Comparison of ENCODE assay signal across 24 cellular contexts in the genomic region with DNA sequence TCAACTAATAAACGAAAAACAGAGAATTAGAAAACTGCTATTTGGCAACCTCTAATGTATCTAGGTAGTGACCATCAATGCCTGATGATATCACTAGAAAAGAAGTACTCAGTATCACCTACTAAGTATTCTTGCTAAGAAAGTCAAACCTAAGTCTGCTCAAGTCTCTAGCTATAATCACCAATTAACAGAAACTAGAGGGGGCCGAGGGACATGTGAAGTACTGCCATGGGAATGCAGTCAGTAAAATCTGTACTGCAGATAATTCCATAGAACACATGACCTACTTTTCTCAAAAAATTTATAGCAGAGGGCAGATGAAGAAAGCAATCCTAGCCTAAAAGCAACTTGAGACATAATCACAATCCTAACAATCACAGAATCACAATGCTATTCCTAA. TPM values are rescaled to one million over a fixed set of nuclear protein-coding genes. Genes with fewer than 3 reads are reported as not detected.
A peak's percentile ranks its signal among the peaks of the same experiment; 100 is the strongest.
DNase-seq lines count a peak whose midpoint lies in the region; ATAC-seq and TF ChIP-seq lines count a peak whose summit lies in the region.
"Had no signal": no experiment of that assay in that cellular context is flagged by ENCODE, and none has a peak within 500 bp of the region (broad histone marks: within the 10 kb centered on the region; RNA-seq: fewer than 3 reads in every experiment).

No MANE protein-coding gene starts in this region.

- POLR2A ChIA-PET in HEK293 (lab: Yijun Ruan, JAX), result no interaction called here
- POLR2A ChIA-PET in activated CD8-positive, alpha-beta T cell treated with anti-CD3 and anti-CD28 coated beads, Interleukin-2, amount 10 ng/mL, durations not matched to agents 7 days and 5 days (lab: Charles Lee), result no interaction called here

- H3K27ac Mint-ChIP-seq in neural progenitor cell, result no peak overlapping the region
- no peak overlapping the region for H3K27ac Mint-ChIP-seq in stimulated activated memory B cell treated with anti-CD40 and anti-IgM and Interleukin-4, amounts not matched to agents 10 μg/mL and 1 μg/mL and 100 μg/mL, for 72 hours
- no peak overlapping the region for H3K27ac Mint-ChIP-seq in activated CD8-positive, alpha-beta T cell treated with anti-CD3 and anti-CD28 coated beads, Interleukin-2, amount 10 ng/mL, durations not matched to agents 7 days and 5 days
- H3K27ac Mint-ChIP-seq: CD14-positive monocyte; CD4-positive, alpha-beta memory T cell had no signal

- no peak overlapping the region for H3K9ac ChIP-seq in neural progenitor cell
- H3K9ac ChIP-seq: BLaER1 had no signal

- no peaks in the 10 kb centered on the region for H3K4me1 ChIP-seq in HEK293 (ENCODE audit: control insufficient read depth, insufficient read depth, low read length)
- no peaks in the 10 kb centered on the region for H3K4me1 ChIP-seq in neural progenitor cell
- H3K4me1 ChIP-seq: A549, BE2C, BLaER1 had no signal

- H3K27me3 Mint-ChIP-seq in neural progenitor cell (ENCODE audit: insufficient read depth, low read depth), result peaks cover 3% of the 10 kb centered on the region
- H3K27me3 Mint-ChIP-seq in stimulated activated memory B cell treated with anti-CD40 and anti-IgM and Interleukin-4, amounts not matched to agents 10 μg/mL and 1 μg/mL and 100 μg/mL, for 72 hours, result peaks cover 64% of the 10 kb centered on the region
- peaks cover 10% of the 10 kb centered on the region for H3K27me3 Mint-ChIP-seq in activated CD8-positive, alpha-beta T cell treated with anti-CD3 and anti-CD28 coated beads, Interleukin-2, amount 10 ng/mL, durations not matched to agents 7 days and 5 days (ENCODE audit: low read depth)

- H3K9me3 Mint-ChIP-seq in neural progenitor cell, result no peaks in the 10 kb centered on the region
- no peaks in the 10 kb centered on the region for H3K9me3 Mint-ChIP-seq in stimulated activated memory B cell treated with anti-CD40 and anti-IgM and Interleukin-4, amounts not matched to agents 10 μg/mL and 1 μg/mL and 100 μg/mL, for 72 hours
- H3K9me3 Mint-ChIP-seq in activated CD8-positive, alpha-beta T cell treated with anti-CD3 and anti-CD28 coated beads, Interleukin-2, amount 10 ng/mL, durations not matched to agents 7 days and 5 days (ENCODE audit: insufficient read depth), result no peaks in the 10 kb centered on the region
- H3K9me3 Mint-ChIP-seq: CD4-positive, alpha-beta memory T cell; CD8-positive, alpha-beta memory T cell had no signal

- no peaks in the 10 kb centered on the region for H3F3A ChIP-seq in neural progenitor cell (ENCODE audit: low read depth)

- H3K9me3 ChIP-seq in HEK293 (ENCODE audit: control insufficient read depth, insufficient read depth, low read depth, low read length) (no peaks in the 10 kb centered on the region), neural progenitor cell (ENCODE audit: low read depth) (no peaks in the 10 kb centered on the region)
- H3K9me3 ChIP-seq: A549, BE2C, BLaER1 had no signal

- ATAC-seq in stimulated activated memory B cell treated with anti-CD40 and anti-IgM and Interleukin-4, amounts not matched to agents 10 μg/mL and 1 μg/mL and 100 μg/mL, for 72 hours, result no peak
- ATAC-seq in activated CD8-positive, alpha-beta T cell treated with anti-CD3 and anti-CD28 coated beads, Interleukin-2, amount 10 ng/mL, durations not matched to agents 7 days and 5 days, result no peak
- ATAC-seq: A549, GM12878 had no signal

- no peaks in the 10 kb centered on the region for H3K27me3 ChIP-seq in neural progenitor cell
- H3K27me3 ChIP-seq: BLaER1 had no signal

- H3K27ac ChIP-seq in HEK293 (ENCODE audit: extremely low read depth, low read depth, low read length) (no peak overlapping the region), neural progenitor cell (no peak overlapping the region)
- H3K27ac ChIP-seq: 22Rv1, A549, BLaER1 had no signal

- peak; percentile 13 for DNase-seq in iPS-NIHi7 (ENCODE audit: extremely low spot score)
- peak; percentile 38 for DNase-seq in neural progenitor cell (ENCODE audit: low spot score)
- DNase-seq in AG08395 (ENCODE audit: low spot score), result no peak
- no peak for DNase-seq in activated CD8-positive, alpha-beta T cell treated with anti-CD3 and anti-CD28 coated beads, Interleukin-2, amount 10 ng/mL, durations not matched to agents 7 days and 5 days
- DNase-seq: BE2C; C1 segment of cervical spinal cord; CD4-positive, alpha-beta memory T cell; CD4-positive, CD25-positive, alpha-beta regulatory T cell; CD8-positive, alpha-beta memory T cell; COR-L47; DMS 273 treated with DMSO at 0.1 percent for 48 hours; DMS153; DMS53; DMS79; DND-41; EL; GDM1 had no signal

- H3K79me2 ChIP-seq in neural progenitor cell (ENCODE audit: low read depth), result no peaks in the 10 kb centered on the region

- CTCF ChIA-PET in HEK293 (lab: Yijun Ruan, JAX), result interaction anchor here (1.1 kb wide), 1 partner anchor 10 kb away, joined by 3 read pairs; no protein-coding TSS in a partner anchor
- CTCF ChIA-PET in activated CD8-positive, alpha-beta T cell treated with anti-CD3 and anti-CD28 coated beads, Interleukin-2, amount 10 ng/mL, durations not matched to agents 7 days and 5 days (lab: Charles Lee), result no interaction called here

- H3K4me2 ChIP-seq in neural progenitor cell, result no peak overlapping the region
- H3K4me2 ChIP-seq: A549, BLaER1 had no signal

- H3K36me3 ChIP-seq in HEK293 (ENCODE audit: control insufficient read depth in 2 of 2, insufficient read depth in 1 of 2, low read length in 2 of 2) (no peaks in the 10 kb centered on the region), neural progenitor cell (no peaks in the 10 kb centered on the region)
- H3K36me3 ChIP-seq: BE2C, BLaER1 had no signal

- H3K36me3 Mint-ChIP-seq in neural progenitor cell, result no peaks in the 10 kb centered on the region
- H3K36me3 Mint-ChIP-seq in stimulated activated memory B cell treated with anti-CD40 and anti-IgM and Interleukin-4, amounts not matched to agents 10 μg/mL and 1 μg/mL and 100 μg/mL, for 72 hours, result no peaks in the 10 kb centered on the region
- H3K36me3 Mint-ChIP-seq in activated CD8-positive, alpha-beta T cell treated with anti-CD3 and anti-CD28 coated beads, Interleukin-2, amount 10 ng/mL, durations not matched to agents 7 days and 5 days (ENCODE audit: low read depth), result no peaks in the 10 kb centered on the region
- H3K36me3 Mint-ChIP-seq: CD14-positive monocyte; CD4-positive, alpha-beta memory T cell; CD4-positive, CD25-positive, alpha-beta regulatory T cell had no signal

- H3K4me3 ChIP-seq in HEK293 (ENCODE audit: low read depth, low read length), result no peak overlapping the region
- no peak overlapping the region for H3K4me3 ChIP-seq in neural progenitor cell
- H3K4me3 ChIP-seq: A549, BLaER1, GM12878 had no signal

- no peak for TF ChIP-seq CTCF in HEK293 (tag by site-specific recombination; IDR thresholded peaks at IDR 0.05)
- TF ChIP-seq CTCF in neural progenitor cell (IDR thresholded peaks at IDR 0.05), result no peak

- H3K4me1 Mint-ChIP-seq in neural progenitor cell, result peaks cover 2% of the 10 kb centered on the region
- H3K4me1 Mint-ChIP-seq in stimulated activated memory B cell treated with anti-CD40 and anti-IgM and Interleukin-4, amounts not matched to agents 10 μg/mL and 1 μg/mL and 100 μg/mL, for 72 hours, result no peaks in the 10 kb centered on the region
- H3K4me1 Mint-ChIP-seq in activated CD8-positive, alpha-beta T cell treated with anti-CD3 and anti-CD28 coated beads, Interleukin-2, amount 10 ng/mL, durations not matched to agents 7 days and 5 days (ENCODE audit: low read depth), result no peaks in the 10 kb centered on the region
- H3K4me1 Mint-ChIP-seq: CD14-positive monocyte; CD4-positive, alpha-beta memory T cell; CD4-positive, CD25-positive, alpha-beta regulatory T cell; CD8-positive, alpha-beta memory T cell had no signal

- H3K4me3 Mint-ChIP-seq in neural progenitor cell, result no peak overlapping the region
- no peak overlapping the region for H3K4me3 Mint-ChIP-seq in stimulated activated memory B cell treated with anti-CD40 and anti-IgM and Interleukin-4, amounts not matched to agents 10 μg/mL and 1 μg/mL and 100 μg/mL, for 72 hours
- H3K4me3 Mint-ChIP-seq in activated CD8-positive, alpha-beta T cell treated with anti-CD3 and anti-CD28 coated beads, Interleukin-2, amount 10 ng/mL, durations not matched to agents 7 days and 5 days, result no peak overlapping the region
- H3K4me3 Mint-ChIP-seq: CD14-positive monocyte; CD4-positive, alpha-beta memory T cell; CD4-positive, CD25-positive, alpha-beta regulatory T cell; CD8-positive, alpha-beta memory T cell had no signal

- H4K20me1 ChIP-seq in neural progenitor cell (ENCODE audit: low read depth), result no peaks in the 10 kb centered on the region
- H4K20me1 ChIP-seq: BLaER1 had no signal

- H2AFZ ChIP-seq in neural progenitor cell (replicated peaks), result no peak overlapping the region

TF ChIP-seq in HEK293, 187 proteins besides CTCF, POLR2A, EP300 and RAD21:
- TF ChIP-seq ZNF366 (tag by site-specific recombination; conservative IDR thresholded peaks at IDR 0.05) (no peak), GLIS1 (tag by site-specific recombination; IDR thresholded peaks at IDR 0.05) (peak; percentile 28; the same call in 1 of the 2 replicates)

RNA-seq across cellular contexts. Expression of a gene that starts 51.4 kb away (rescaled TPM):
- 2.1 and 5.8 TPM in 2 replicates for total RNA-seq in neural progenitor cell (ENCODE audit: low replicate concordance)
- total RNA-seq in activated CD8-positive, alpha-beta T cell treated with anti-CD3 and anti-CD28 coated beads, Interleukin-2, amount 10 ng/mL, durations not matched to agents 7 days and 5 days, result under 1 TPM; 0.18 to 0.29 TPM
- total RNA-seq: CD4-positive, CD25-positive, alpha-beta regulatory T cell had no signal

RNA-seq across cellular contexts. Expression of a gene that starts 55.5 kb away (rescaled TPM):
- total RNA-seq in neural progenitor cell (ENCODE audit: low replicate concordance), result 3,589 and 4,695 TPM in 2 replicates
- total RNA-seq in activated CD8-positive, alpha-beta T cell treated with anti-CD3 and anti-CD28 coated beads, Interleukin-2, amount 10 ng/mL, durations not matched to agents 7 days and 5 days, result 1,000 to 10,000 TPM; 1,755 to 1,800 TPM

Comparison
In these comparisons a context has a peak if more than half of its experiments do, and no peak if none do; other contexts are left out.
1. DNase-seq: peak in iPS-NIHi7 (single experiment) and neural progenitor cell (single experiment); none in AG08395 (single experiment) and activated CD8-positive, alpha-beta T cell treated with anti-CD3 and anti-CD28 coated beads, Interleukin-2, amount 10 ng/mL, durations not matched to agents 7 days and 5 days (single experiment).